In the genomic region with DNA sequence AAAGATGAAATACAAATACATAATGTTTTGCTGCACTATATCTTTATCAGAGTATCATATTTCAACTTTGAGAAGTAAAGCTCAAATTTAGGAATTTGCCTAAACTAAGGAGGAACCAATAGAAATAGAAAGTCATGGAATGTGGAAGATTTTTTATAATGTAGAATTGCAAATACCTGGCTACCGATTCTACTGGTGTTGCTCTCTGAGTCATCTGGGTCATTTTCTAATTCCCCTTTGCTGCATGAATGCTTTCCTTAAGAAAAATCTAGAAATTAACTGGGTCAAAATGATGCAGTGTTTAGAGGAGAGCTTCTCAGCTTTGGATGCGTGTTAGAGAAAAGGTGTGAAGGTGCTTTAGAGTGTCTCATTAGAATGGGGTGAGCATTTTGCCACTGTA, we compare ENCODE assay signal across 23 cellular contexts.
DNase-seq lines count a peak whose midpoint lies in the region; ATAC-seq, FAIRE-seq and TF ChIP-seq lines count a peak whose summit lies in the region.
"Had no signal": no experiment of that assay in that cellular context is flagged by ENCODE, and none has a peak within 500 bp of the region (broad histone marks: within the 10 kb centered on the region; RNA-seq: fewer than 3 reads in every experiment).

No MANE protein-coding gene starts in this region.

- H2AFZ ChIP-seq in astrocyte (ENCODE audit: low read depth, low read length): no peak overlapping the region
- H2AFZ ChIP-seq: GM23248 had no signal

- H4K20me1 ChIP-seq in astrocyte (ENCODE audit: insufficient read depth, low read length): no peaks in the 10 kb centered on the region
- H4K20me1 ChIP-seq: BLaER1 treated with 17β-estradiol and CSF1 and Interleukin-3, amounts not matched to agents 10 nM and 100 nM had no signal

- H3K27ac Mint-ChIP-seq in astrocyte (ENCODE audit: unreplicated experiment): no peak overlapping the region
- H3K27ac Mint-ChIP-seq: CD14-positive monocyte; CD4-positive, alpha-beta T cell; CD8-positive, alpha-beta memory T cell had no signal

- DNase-seq in astrocyte (ENCODE audit: low read depth): peak; percentile 12
- peak; percentile 25 for DNase-seq in kidney tubule cell (ENCODE audit: low spot score)
- no peak for DNase-seq in HAP-1 (ENCODE audit: low spot score in 2 of 2)
- DNase-seq in mesenteric fat pad (ENCODE audit: low spot score): no peak
- no peak for DNase-seq in T1000 (lab: John Stamatoyannopoulos, UW)
- DNase-seq: 8988T; ACHN; AML-193; BE2C; CD4-positive, alpha-beta T cell; CD8-positive, alpha-beta memory T cell; DMS153; DND-41; GM23248; H9 had no signal

- no peak for ATAC-seq in GM18519 (IDR thresholded peaks at IDR 0.05; ENCODE audit: low FRiP score, unreplicated experiment)
- ATAC-seq: A549 had no signal

- no peaks in the 10 kb centered on the region for H3K36me3 ChIP-seq in HEK293 (ENCODE audit: control insufficient read depth in 2 of 2, insufficient read depth in 1 of 2, low read length in 2 of 2)
- H3K36me3 ChIP-seq in astrocyte (ENCODE audit: insufficient read depth, low read length): no peaks in the 10 kb centered on the region
- no peaks in the 10 kb centered on the region for H3K36me3 ChIP-seq in HAP-1 (replicated peaks)
- H3K36me3 ChIP-seq: BE2C; BLaER1 treated with 17β-estradiol and CSF1 and Interleukin-3, amounts not matched to agents 10 nM and 100 nM had no signal

- no peak overlapping the region for H3K4me2 ChIP-seq in astrocyte (ENCODE audit: low read length)
- H3K4me2 ChIP-seq: A549; BLaER1 treated with 17β-estradiol and CSF1 and Interleukin-3, amounts not matched to agents 10 nM and 100 nM had no signal

- no peak overlapping the region for H3K27ac ChIP-seq in HEK293 (ENCODE audit: extremely low read depth, low read depth, low read length)
- H3K27ac ChIP-seq in astrocyte (ENCODE audit: low read depth, low read length): no peak overlapping the region
- H3K27ac ChIP-seq: A549; BLaER1 treated with 17β-estradiol and CSF1 and Interleukin-3, amounts not matched to agents 10 nM and 100 nM; GM23248 had no signal

- in situ Hi-C loops in HAP-1 (cut with MboI; ENCODE audit: low sequenced_read_pairs): no loop called here

- no peak for FAIRE-seq in astrocyte (lab: Jason Lieb, UNC)
- FAIRE-seq: A549, G401.6, GM12892, GM19239 had no signal

- H3K27me3 ChIP-seq in astrocyte (ENCODE audit: insufficient read depth, low read length) (no peaks in the 10 kb centered on the region), HAP-1 (ENCODE audit: low read depth) (no peaks in the 10 kb centered on the region)
- H3K27me3 ChIP-seq: BE2C; BLaER1 treated with 17β-estradiol and CSF1 and Interleukin-3, amounts not matched to agents 10 nM and 100 nM had no signal

- no peak overlapping the region for H3K4me3 Mint-ChIP-seq in astrocyte (ENCODE audit: unreplicated experiment)
- H3K4me3 Mint-ChIP-seq: CD14-positive monocyte; CD4-positive, alpha-beta T cell; CD8-positive, alpha-beta memory T cell; H9 had no signal

- POLR2A ChIA-PET in HEK293 (lab: Yijun Ruan, JAX): no interaction called here

- no peak overlapping the region for H3K4me3 ChIP-seq in HEK293 (ENCODE audit: low read depth, low read length)
- H3K4me3 ChIP-seq in astrocyte (ENCODE audit: insufficient read depth, low read depth, low read length): no peak overlapping the region
- H3K4me3 ChIP-seq in HAP-1: no peak overlapping the region
- H3K4me3 ChIP-seq: A549; BLaER1 treated with 17β-estradiol and CSF1 and Interleukin-3, amounts not matched to agents 10 nM and 100 nM; GM23248 had no signal

- H3K4me1 ChIP-seq in HEK293 (ENCODE audit: control insufficient read depth, insufficient read depth, low read length) (no peaks in the 10 kb centered on the region), astrocyte (ENCODE audit: insufficient read depth, low read length) (no peaks in the 10 kb centered on the region), HAP-1 (no peaks in the 10 kb centered on the region)
- H3K4me1 ChIP-seq: A549; BE2C; BLaER1 treated with 17β-estradiol and CSF1 and Interleukin-3, amounts not matched to agents 10 nM and 100 nM had no signal

- CTCF ChIA-PET in HEK293 (lab: Yijun Ruan, JAX): no interaction called here

- no peaks in the 10 kb centered on the region for H3K27me3 Mint-ChIP-seq in astrocyte (ENCODE audit: low read depth, unreplicated experiment)
- H3K27me3 Mint-ChIP-seq: CD4-positive, alpha-beta T cell; CD8-positive, alpha-beta memory T cell had no signal

- no peaks in the 10 kb centered on the region for H3K9me3 ChIP-seq in HEK293 (ENCODE audit: control insufficient read depth, insufficient read depth, low read depth, low read length)
- no peaks in the 10 kb centered on the region for H3K9me3 ChIP-seq in astrocyte (ENCODE audit: insufficient read depth, low read depth, low read length)
- no peaks in the 10 kb centered on the region for H3K9me3 ChIP-seq in HAP-1
- H3K9me3 ChIP-seq: A549; BE2C; BLaER1 treated with 17β-estradiol and CSF1 and Interleukin-3, amounts not matched to agents 10 nM and 100 nM had no signal

- H3K9me3 Mint-ChIP-seq in astrocyte (ENCODE audit: unreplicated experiment): no peaks in the 10 kb centered on the region
- H3K9me3 Mint-ChIP-seq: H9 had no signal

- H3K79me2 ChIP-seq in astrocyte (ENCODE audit: insufficient read depth, low read length): no peaks in the 10 kb centered on the region

- TF ChIP-seq CTCF in HEK293 (tag by site-specific recombination; IDR thresholded peaks at IDR 0.05) (no peak), astrocyte (IDR thresholded peaks at IDR 0.05; ENCODE audit: insufficient read depth, low read depth, low read length) (no peak)

- no peaks in the 10 kb centered on the region for H3K4me1 Mint-ChIP-seq in astrocyte (ENCODE audit: low read depth, unreplicated experiment)
- H3K4me1 Mint-ChIP-seq: CD14-positive monocyte; CD8-positive, alpha-beta memory T cell; H9 had no signal

- H3K36me3 Mint-ChIP-seq in astrocyte (ENCODE audit: low read depth, unreplicated experiment): no peaks in the 10 kb centered on the region
- H3K36me3 Mint-ChIP-seq: CD14-positive monocyte; CD8-positive, alpha-beta memory T cell had no signal

- no peak overlapping the region for H3K9ac ChIP-seq in astrocyte (ENCODE audit: low read length)
- H3K9ac ChIP-seq: BLaER1 treated with 17β-estradiol and CSF1 and Interleukin-3, amounts not matched to agents 10 nM and 100 nM; GM23248 had no signal

TF ChIP-seq in HEK293, 187 proteins besides CTCF, POLR2A, EP300 and RAD21:
- TF ChIP-seq ZNF133 (tag by site-specific recombination; IDR thresholded peaks at IDR 0.05) (peak; percentile 53; the same call in 1 of the 2 replicates), ZNF248 (tag by site-specific recombination; IDR thresholded peaks at IDR 0.05) (no peak)
- TF ChIP-seq, protein P1, sequence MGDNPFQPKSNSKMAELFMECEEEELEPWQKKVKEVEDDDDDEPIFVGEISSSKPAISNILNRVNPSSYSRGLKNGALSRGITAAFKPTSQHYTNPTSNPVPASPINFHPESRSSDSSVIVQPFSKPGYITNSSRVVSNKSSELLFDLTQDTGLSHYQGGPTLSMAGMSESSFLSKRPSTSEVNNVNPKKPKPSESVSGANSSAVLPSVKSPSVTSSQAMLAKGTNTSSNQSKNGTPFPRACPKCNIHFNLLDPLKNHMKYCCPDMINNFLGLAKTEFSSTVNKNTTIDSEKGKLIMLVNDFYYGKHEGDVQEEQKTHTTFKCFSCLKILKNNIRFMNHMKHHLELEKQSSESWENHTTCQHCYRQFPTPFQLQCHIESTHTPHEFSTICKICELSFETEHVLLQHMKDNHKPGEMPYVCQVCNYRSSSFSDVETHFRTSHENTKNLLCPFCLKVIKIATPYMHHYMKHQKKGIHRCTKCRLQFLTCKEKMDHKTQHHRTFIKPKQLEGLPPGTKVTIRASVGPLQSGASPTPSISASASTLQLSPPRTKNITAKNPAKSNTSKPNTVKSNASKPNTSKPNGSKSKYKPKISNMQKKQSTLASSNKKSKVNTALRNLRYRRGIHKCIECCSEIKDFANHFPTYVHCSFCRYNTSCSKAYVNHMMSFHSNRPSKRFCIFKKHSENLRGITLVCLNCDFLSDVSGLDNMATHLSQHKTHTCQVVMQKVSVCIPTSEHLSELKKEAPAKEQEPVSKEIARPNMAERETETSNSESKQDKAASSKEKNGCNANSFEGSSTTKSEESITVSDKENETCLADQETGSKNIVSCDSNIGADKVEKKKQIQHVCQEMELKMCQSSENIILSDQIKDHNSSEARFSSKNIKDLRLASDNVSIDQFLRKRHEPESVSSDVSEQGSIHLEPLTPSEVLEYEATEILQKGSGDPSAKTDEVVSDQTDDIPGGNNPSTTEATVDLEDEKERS (tag by site-specific recombination; IDR thresholded peaks at IDR 0.05): no peak
- TF ChIP-seq, protein P2, sequence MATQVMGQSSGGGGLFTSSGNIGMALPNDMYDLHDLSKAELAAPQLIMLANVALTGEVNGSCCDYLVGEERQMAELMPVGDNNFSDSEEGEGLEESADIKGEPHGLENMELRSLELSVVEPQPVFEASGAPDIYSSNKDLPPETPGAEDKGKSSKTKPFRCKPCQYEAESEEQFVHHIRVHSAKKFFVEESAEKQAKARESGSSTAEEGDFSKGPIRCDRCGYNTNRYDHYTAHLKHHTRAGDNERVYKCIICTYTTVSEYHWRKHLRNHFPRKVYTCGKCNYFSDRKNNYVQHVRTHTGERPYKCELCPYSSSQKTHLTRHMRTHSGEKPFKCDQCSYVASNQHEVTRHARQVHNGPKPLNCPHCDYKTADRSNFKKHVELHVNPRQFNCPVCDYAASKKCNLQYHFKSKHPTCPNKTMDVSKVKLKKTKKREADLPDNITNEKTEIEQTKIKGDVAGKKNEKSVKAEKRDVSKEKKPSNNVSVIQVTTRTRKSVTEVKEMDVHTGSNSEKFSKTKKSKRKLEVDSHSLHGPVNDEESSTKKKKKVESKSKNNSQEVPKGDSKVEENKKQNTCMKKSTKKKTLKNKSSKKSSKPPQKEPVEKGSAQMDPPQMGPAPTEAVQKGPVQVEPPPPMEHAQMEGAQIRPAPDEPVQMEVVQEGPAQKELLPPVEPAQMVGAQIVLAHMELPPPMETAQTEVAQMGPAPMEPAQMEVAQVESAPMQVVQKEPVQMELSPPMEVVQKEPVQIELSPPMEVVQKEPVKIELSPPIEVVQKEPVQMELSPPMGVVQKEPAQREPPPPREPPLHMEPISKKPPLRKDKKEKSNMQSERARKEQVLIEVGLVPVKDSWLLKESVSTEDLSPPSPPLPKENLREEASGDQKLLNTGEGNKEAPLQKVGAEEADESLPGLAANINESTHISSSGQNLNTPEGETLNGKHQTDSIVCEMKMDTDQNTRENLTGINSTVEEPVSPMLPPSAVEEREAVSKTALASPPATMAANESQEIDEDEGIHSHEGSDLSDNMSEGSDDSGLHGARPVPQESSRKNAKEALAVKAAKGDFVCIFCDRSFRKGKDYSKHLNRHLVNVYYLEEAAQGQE (tag by site-specific recombination; IDR thresholded peaks at IDR 0.05): no peak

Comparison
In these comparisons a context has a peak if more than half of its experiments do, and no peak if none do; other contexts are left out.
1. DNase-seq: peak in astrocyte (single experiment) and kidney tubule cell (single experiment); none in HAP-1 (0 of 2), mesenteric fat pad (single experiment) and T1000 (single experiment).